ENCODE assay signal across 4 cellular contexts in the genomic region with DNA sequence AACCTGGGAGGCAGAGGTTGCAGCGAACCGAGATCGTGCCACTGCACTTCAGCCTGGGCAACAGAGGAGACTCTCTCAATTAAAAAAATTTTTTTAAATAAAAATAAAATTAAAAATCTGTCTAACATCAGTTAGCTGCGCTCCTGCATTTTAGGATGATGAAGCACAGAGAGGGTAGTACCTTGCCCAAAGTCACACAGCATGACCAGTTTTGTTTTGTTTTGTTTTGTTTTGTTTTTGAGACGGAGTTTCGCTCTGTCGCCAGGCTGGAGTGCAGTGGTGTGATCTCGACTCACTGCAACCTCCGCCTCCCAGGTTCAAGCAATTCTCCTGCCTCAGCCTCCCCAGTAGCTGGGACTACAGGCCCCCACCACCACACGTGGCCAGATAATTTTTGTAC. TPM values are rescaled to one million over a fixed set of nuclear protein-coding genes. Genes with fewer than 3 reads are reported as not detected.
DNase-seq lines count a peak whose midpoint lies in the region; ATAC-seq, FAIRE-seq and TF ChIP-seq lines count a peak whose summit lies in the region.
"Not testable (repeated sequence)": the region's sequence is repeated elsewhere in the genome, so short reads cannot be mapped to it uniquely, and the experiment has no call there.

No MANE protein-coding gene starts in this region.

- not testable (repeated sequence) for H3K4me2 ChIP-seq in K562 (ENCODE audit: insufficient read depth, low read length); HepG2 (ENCODE audit: low read depth, low read length)

- H3K79me2 ChIP-seq in K562 (ENCODE audit: control insufficient read depth, insufficient read depth, low read length); HepG2 (ENCODE audit: insufficient read depth, low read length): not testable (repeated sequence)

- ATAC-seq in K562, HepG2, psoas muscle: not testable (repeated sequence)

- not testable (repeated sequence) for H3K27ac ChIP-seq in HEK293 (ENCODE audit: extremely low read depth, low read depth, low read length); K562 (ENCODE audit: extremely low read depth, low read depth, low read length); HepG2 (ENCODE audit: extremely low read length, insufficient read depth, low read length)
- peak overlapping the region; percentile 1 for H3K27ac ChIP-seq in psoas muscle

- CTCF ChIA-PET in HEK293 (lab: Yijun Ruan, JAX) = interaction anchor here (0.7 kb wide), 1 partner anchor 154 kb away, joined by 3 read pairs; no protein-coding TSS in a partner anchor
- CTCF ChIA-PET in K562 (lab: Yijun Ruan, JAX; ENCODE audit: low intra/inter-chr PET ratio); HepG2 (lab: Yijun Ruan, JAX; ENCODE audit: low intra/inter-chr PET ratio, low total read pairs): not testable (repeated sequence)

- H3K36me3 ChIP-seq in HEK293 (ENCODE audit: control insufficient read depth in 2 of 2, insufficient read depth in 1 of 2, low read length in 2 of 2) = peaks cover 13 to 33% of the 10 kb centered on the region in 2 experiments; a peak in 2 of 3 replicates
- peaks cover 35% of the 10 kb centered on the region; the same call in 2 of the 3 replicates for H3K36me3 ChIP-seq in K562 (ENCODE audit: control insufficient read depth, insufficient read depth, low read length)
- H3K36me3 ChIP-seq in HepG2 (replicated peaks in 1 of 2; ENCODE audit: control insufficient read depth in 1 of 2, insufficient read depth in 2 of 2, low read length in 2 of 2) = peaks cover 8 to 37% of the 10 kb centered on the region in 2 experiments; a peak in 4 of 5 replicates
- peaks cover 0 to 48% of the 10 kb centered on the region in 2 donors for H3K36me3 ChIP-seq in psoas muscle (ENCODE audit: insufficient read depth in 1 of 2, low read depth in 1 of 2)

- POLR2A ChIA-PET in HEK293 (lab: Yijun Ruan, JAX); K562 (lab: Yijun Ruan, JAX); HepG2 (lab: Yijun Ruan, JAX): not testable (repeated sequence)

- H3K9me3 ChIP-seq in HEK293 (ENCODE audit: control insufficient read depth, insufficient read depth, low read depth, low read length); K562 (replicated peaks; ENCODE audit: control insufficient read depth, insufficient read depth, low read depth, low read length); HepG2 (ENCODE audit: low read length); psoas muscle: not testable (repeated sequence)

- not testable (repeated sequence) for TF ChIP-seq POLR2A in K562 (conservative IDR thresholded peaks at IDR 0.05); HepG2 (IDR thresholded peaks at IDR 0.05; ENCODE audit: insufficient read depth in 1 of 2, low read depth in 2 of 2, low read length in 2 of 2)

- not testable (repeated sequence) for H3K9ac ChIP-seq in K562 (ENCODE audit: insufficient read depth in 1 of 2, low read depth in 2 of 2, low read length in 2 of 2); HepG2 (ENCODE audit: insufficient read depth, low read depth, low read length)

- not testable (repeated sequence) for TF ChIP-seq EP300 in K562 (IDR thresholded peaks at IDR 0.05; ENCODE audit: low read length); HepG2 (IDR thresholded peaks at IDR 0.05; ENCODE audit: low read depth in 2 of 2, low read length in 2 of 2); HepG2 (CRISPR knock-in tag; IDR thresholded peaks at IDR 0.05; ENCODE audit: borderline replicate concordance)

- DNase-seq in K562 (ENCODE audit: extremely low read depth in 1 of 4, low spot score in 3 of 4); HepG2 (ENCODE audit: low spot score); psoas muscle: not testable (repeated sequence)

- H3K27me3 ChIP-seq in K562 (ENCODE audit: control insufficient read depth in 2 of 2, insufficient read depth in 2 of 2, low read length in 2 of 2); HepG2 (ENCODE audit: control insufficient read depth in 1 of 2, insufficient read depth in 2 of 2, low read length in 2 of 2); psoas muscle (ENCODE audit: insufficient read depth in 3 of 3, low read length in 2 of 3): not testable (repeated sequence)

- not testable (repeated sequence) for H3K4me1 ChIP-seq in HEK293 (ENCODE audit: control insufficient read depth, insufficient read depth, low read length); K562 (replicated peaks in 1 of 2; ENCODE audit: control insufficient read depth in 2 of 2, insufficient read depth in 2 of 2, low read length in 2 of 2); HepG2 (ENCODE audit: insufficient read depth, low read length)
- H3K4me1 ChIP-seq in psoas muscle = peaks cover 11% of the 10 kb centered on the region

- not testable (repeated sequence) for H4K20me1 ChIP-seq in K562 (replicated peaks; ENCODE audit: control insufficient read depth, insufficient read depth, low read length); HepG2 (ENCODE audit: insufficient read depth, low read length)

- FAIRE-seq in K562 (lab: Jason Lieb, UNC); HepG2 (lab: Jason Lieb, UNC): not testable (repeated sequence)

- H3K9me1 ChIP-seq in K562 (ENCODE audit: control insufficient read depth, insufficient read depth, low read length) = not testable (repeated sequence)

- BruUV-seq in K562 (replicated peaks; lab: Mats Ljungman, UMichigan); HepG2 (replicated peaks; lab: Mats Ljungman, UMichigan): not testable (repeated sequence)

- in situ Hi-C loops in K562 (cut with MboI); HepG2 (cut with HindIII; ENCODE audit: extremely low pct_ligation_motif_present, low pct_unique_long_range_greater_than_20kb): not testable (repeated sequence)

- not testable (repeated sequence) for H3K4me3 ChIP-seq in HEK293 (ENCODE audit: low read depth, low read length); K562; HepG2 (replicated peaks in 1 of 3; ENCODE audit: insufficient read depth in 1 of 3, low read depth in 2 of 3, low read length in 3 of 3); psoas muscle

- not testable (repeated sequence) for TF ChIP-seq RAD21 in K562 (CRISPR knock-in tag; conservative IDR thresholded peaks at IDR 0.05 in 1 of 2, IDR thresholded peaks at IDR 0.05 in 1 of 2); HepG2 (CRISPR knock-in tag; IDR thresholded peaks at IDR 0.05)

- not testable (repeated sequence) for H2AFZ ChIP-seq in K562 (ENCODE audit: low read depth, low read length); HepG2 (ENCODE audit: low read length)

- intact Hi-C loops in K562 (cut with micrococcal nuclease); HepG2 (cut with micrococcal nuclease; ENCODE audit: unreplicated experiment); psoas muscle (cut with DNase I): not testable (repeated sequence)

- TF ChIP-seq CTCF in HEK293 (tag by site-specific recombination; IDR thresholded peaks at IDR 0.05); K562 (IDR thresholded peaks at IDR 0.05 in 2 of 3, conservative IDR thresholded peaks at IDR 0.05 in 1 of 3; ENCODE audit: insufficient read depth in 2 of 3, low read depth in 1 of 3, low read length in 3 of 3); HepG2 (CRISPR knock-in tag; IDR thresholded peaks at IDR 0.05); psoas muscle (IDR thresholded peaks at IDR 0.05): not testable (repeated sequence)

- WGBS in K562 (ENCODE audit: insufficient coverage, low coverage, missing lambda C conversion rate) = 87% methylated on average over 10 of the region's 10 CpGs
- 94% methylated on average over 10 of the region's 10 CpGs for WGBS in HepG2 (ENCODE audit: low lambda C conversion rate)
- 83 to 94% (median 93%) methylated on average over 10 of the region's 10 CpGs for WGBS in psoas muscle, 3 donors

RNA-seq across cellular contexts. Expression of a gene that starts 55.7 kb away (rescaled TPM):
- 23.2 and 65.0 TPM in 2 replicates for total RNA-seq in K562 (2011; cell fraction: chromatin; rRNA removed; ENCODE audit: low replicate concordance)
- total RNA-seq in K562 (2011; cell fraction: nucleolus; rRNA removed) = 30.5 and 35.3 TPM in 2 replicates
- total RNA-seq in K562 (2011; cell fraction: nucleoplasm; rRNA removed) = 22.2 and 23.5 TPM in 2 replicates
- 9.2 and 12.4 TPM in 2 replicates for total RNA-seq in K562 (2014; rRNA removed)
- total RNA-seq in K562 (2014; rRNA removed; fragmentation: Illumina TruSeq; extraction: Trizol) = 10.8 and 14.0 TPM in 2 replicates
- total RNA-seq in K562 (2015; rRNA removed; fragmentation: Illumina TruSeq; extraction: Trizol) = 13.4 and 15.1 TPM in 2 replicates
- total RNA-seq in K562 (2021) = 30.2 and 32.1 TPM in 2 replicates
- 12.8 and 17.6 TPM in 2 replicates for polyA plus RNA-seq in K562 (2011; rRNA removed)
- 9.3 and 13.0 TPM in 2 replicates for polyA plus RNA-seq in K562 (2011; cell fraction: cytosol; rRNA removed)
- 15.6 and 24.1 TPM in 2 replicates for polyA plus RNA-seq in K562 (2011; cell fraction: nucleus; rRNA removed)
- polyA plus RNA-seq in K562 (2012) = 19.1 and 31.6 TPM in 2 replicates
- polyA plus RNA-seq in K562 (2014; fragmentation: Illumina TruSeq; extraction: Trizol) = 23.8 and 24.5 TPM in 2 replicates
- 1 to 10 TPM; 9.1 to 10.0 TPM for polyA plus RNA-seq in K562 (2014; fragmentation: Nextera tagmentation; extraction: Ambion mirVana)
- 17.0 and 20.8 TPM in 2 replicates for polyA plus RNA-seq in K562 (2014; rRNA removed)
- 9.2 and 9.7 TPM in 2 replicates for polyA minus RNA-seq in K562 (2011; rRNA and poly(A)+ RNA removed)
- polyA minus RNA-seq in K562 (2011; cell fraction: cytosol; rRNA and poly(A)+ RNA removed) = 21.2 and 21.5 TPM in 2 replicates
- polyA minus RNA-seq in K562 (2011; cell fraction: nucleus; rRNA and poly(A)+ RNA removed) = 11.3 and 12.9 TPM in 2 replicates
- 16.5 and 17.8 TPM in 2 replicates for total RNA-seq in HepG2 (2016; rRNA removed; fragmentation: Illumina TruSeq; extraction: Trizol)
- total RNA-seq in HepG2 (2016; cell fraction: cytosol; rRNA removed; fragmentation: Illumina TruSeq; extraction: Trizol; ENCODE audit: low read depth) = 8.1 and 9.5 TPM in 2 replicates
- 13.6 and 19.1 TPM in 2 replicates for total RNA-seq in HepG2 (2016; cell fraction: insoluble cytoplasmic fraction; rRNA removed; fragmentation: Illumina TruSeq; extraction: Trizol)
- 17.2 and 18.9 TPM in 2 replicates for total RNA-seq in HepG2 (2016; cell fraction: membrane; rRNA removed; fragmentation: Illumina TruSeq; extraction: Trizol)
- 15.6 and 22.1 TPM in 2 replicates for total RNA-seq in HepG2 (2016; cell fraction: nucleus; rRNA removed; fragmentation: Illumina TruSeq; extraction: Trizol)
- polyA plus RNA-seq in HepG2 (2011; rRNA removed) = 26.7 and 28.2 TPM in 2 replicates
- 12.3 and 16.0 TPM in 2 replicates for polyA plus RNA-seq in HepG2 (2011; cell fraction: cytosol; rRNA removed)
- 38.7 and 43.3 TPM in 2 replicates for polyA plus RNA-seq in HepG2 (2011; cell fraction: nucleus; rRNA removed)
- 36.1 and 37.4 TPM in 2 replicates for polyA plus RNA-seq in HepG2 (2012)
- polyA plus RNA-seq in HepG2 (2016; cell fraction: cytosol; fragmentation: Illumina TruSeq; extraction: Trizol; ENCODE audit: low read depth) = 10.4 and 12.9 TPM in 2 replicates
- polyA plus RNA-seq in HepG2 (2016; cell fraction: insoluble cytoplasmic fraction; fragmentation: Illumina TruSeq; extraction: Trizol; ENCODE audit: low read depth) = 27.6 and 31.7 TPM in 2 replicates
- 23.3 and 26.7 TPM in 2 replicates for polyA plus RNA-seq in HepG2 (2016; cell fraction: membrane; fragmentation: Illumina TruSeq; extraction: Trizol; ENCODE audit: low read depth)
- 51.1 and 66.8 TPM in 2 replicates for polyA plus RNA-seq in HepG2 (2016; cell fraction: nucleus; fragmentation: Illumina TruSeq; extraction: Trizol; ENCODE audit: insufficient read depth, low read depth)
- 23.4 and 53.2 TPM in 2 replicates for polyA minus RNA-seq in HepG2 (2011; rRNA and poly(A)+ RNA removed; ENCODE audit: low replicate concordance)
- 14.9 and 17.7 TPM in 2 replicates for polyA minus RNA-seq in HepG2 (2011; cell fraction: cytosol; rRNA and poly(A)+ RNA removed)
- 15.5 and 16.5 TPM in 2 replicates for polyA minus RNA-seq in HepG2 (2011; cell fraction: nucleus; rRNA and poly(A)+ RNA removed)
- 100 to 1,000 TPM in 1 of 4 donors, 10 to 100 TPM in 3; 40.5 to 149 (median 80.8) TPM for total RNA-seq in psoas muscle
- polyA plus RNA-seq in psoas muscle = 10 to 100 TPM; 43.0 to 79.0 (median 46.9) TPM
